Comparison of ENCODE assay signal across 22 cellular contexts in the genomic region with DNA sequence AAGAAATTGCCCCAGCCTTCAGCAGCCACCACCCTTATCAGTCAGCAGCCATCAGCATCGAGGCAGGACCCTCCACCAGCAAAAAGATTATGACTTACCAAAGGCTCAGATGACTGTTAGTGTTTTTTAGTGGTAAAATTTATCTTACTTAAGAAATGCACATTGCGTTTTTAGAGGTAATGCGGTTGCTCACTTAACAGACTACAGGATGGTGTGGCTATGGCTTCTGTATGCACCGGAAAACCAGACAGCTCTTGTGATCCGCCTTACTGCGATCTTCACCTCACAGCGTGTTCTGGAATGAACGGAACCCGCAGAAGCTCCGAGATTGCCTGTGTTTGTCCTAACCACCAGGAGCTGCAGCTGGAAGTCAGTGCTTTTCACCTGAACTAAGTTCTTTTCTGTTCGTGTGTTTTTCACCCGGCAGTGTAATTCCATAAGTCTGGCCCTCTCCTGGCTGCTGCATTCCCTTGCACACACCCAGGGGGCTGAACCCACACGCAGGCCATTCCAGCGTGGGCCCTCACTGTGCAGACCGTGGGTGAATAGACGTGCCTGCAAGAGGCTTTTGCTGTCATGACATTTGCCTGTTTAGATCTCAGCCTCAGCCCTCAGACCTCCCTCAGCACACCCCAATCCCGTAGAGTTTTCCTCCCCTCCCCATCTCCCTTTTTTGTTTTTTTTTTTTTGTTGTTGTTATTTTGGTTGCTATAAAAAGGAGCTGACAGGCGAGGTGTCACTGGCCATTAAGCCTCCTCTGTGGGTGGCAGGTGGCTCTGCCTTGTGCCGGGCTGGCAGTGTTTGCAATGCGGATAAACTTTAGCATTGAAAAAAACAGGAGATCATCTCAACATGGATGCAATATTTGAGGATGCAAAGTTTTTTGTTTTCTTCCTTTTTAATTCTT. TPM values are rescaled to one million over a fixed set of nuclear protein-coding genes. Genes with fewer than 3 reads are reported as not detected.
DNase-seq lines count a peak whose midpoint lies in the region; ATAC-seq and TF ChIP-seq lines count a peak whose summit lies in the region.
"Had no signal": no experiment of that assay in that cellular context is flagged by ENCODE, and none has a peak within 500 bp of the region (broad histone marks: within the 10 kb centered on the region; RNA-seq: fewer than 3 reads in every experiment).

No MANE protein-coding gene starts in this region.

- CTCF ChIA-PET in activated CD8-positive, alpha-beta T cell treated with anti-CD3 and anti-CD28 coated beads for 36 hours (lab: Charles Lee): no interaction called here
- CTCF ChIA-PET in activated CD8-positive, alpha-beta T cell treated with anti-CD3 and anti-CD28 coated beads, Interleukin-2, amount 10 ng/mL, durations not matched to agents 7 days and 5 days (lab: Charles Lee): no interaction called here

- H3K4me3 Mint-ChIP-seq in activated CD8-positive, alpha-beta T cell treated with anti-CD3 and anti-CD28 coated beads for 36 hours: no peak overlapping the region
- H3K4me3 Mint-ChIP-seq in activated CD8-positive, alpha-beta T cell treated with anti-CD3 and anti-CD28 coated beads, Interleukin-2, amount 10 ng/mL, durations not matched to agents 7 days and 5 days: no peak overlapping the region
- no peak overlapping the region for H3K4me3 Mint-ChIP-seq in endodermal cell

- 81 to 87% methylated on average over 18 to 19 of the region's 20 CpGs for WGBS in endodermal cell (ENCODE audit: insufficient coverage in 1 of 2, insufficient read length in 1 of 2), 2 experiments
- 68 to 77% (median 73%) methylated on average over 20 of the region's 20 CpGs for WGBS in psoas muscle, 3 donors

- no peak overlapping the region for H3K9ac ChIP-seq in endodermal cell (ENCODE audit: extremely low read depth, low read length, poor library complexity, severe bottlenecking)
- H3K9ac ChIP-seq: SK-N-SH had no signal

- H3K27me3 Mint-ChIP-seq in activated CD8-positive, alpha-beta T cell treated with anti-CD3 and anti-CD28 coated beads for 36 hours: no peaks in the 10 kb centered on the region
- no peaks in the 10 kb centered on the region for H3K27me3 Mint-ChIP-seq in activated CD8-positive, alpha-beta T cell treated with anti-CD3 and anti-CD28 coated beads, Interleukin-2, amount 10 ng/mL, durations not matched to agents 7 days and 5 days (ENCODE audit: low read depth)
- no peaks in the 10 kb centered on the region for H3K27me3 Mint-ChIP-seq in endodermal cell (ENCODE audit: insufficient read depth)

- H3K4me1 Mint-ChIP-seq in activated CD8-positive, alpha-beta T cell treated with anti-CD3 and anti-CD28 coated beads for 36 hours (ENCODE audit: low read depth): peaks cover 45% of the 10 kb centered on the region
- H3K4me1 Mint-ChIP-seq in activated CD8-positive, alpha-beta T cell treated with anti-CD3 and anti-CD28 coated beads, Interleukin-2, amount 10 ng/mL, durations not matched to agents 7 days and 5 days (ENCODE audit: low read depth): peaks cover 40% of the 10 kb centered on the region
- peaks cover 27% of the 10 kb centered on the region for H3K4me1 Mint-ChIP-seq in endodermal cell

- POLR2A ChIA-PET in activated CD8-positive, alpha-beta T cell treated with anti-CD3 and anti-CD28 coated beads for 36 hours (lab: Charles Lee): no interaction called here
- POLR2A ChIA-PET in activated CD8-positive, alpha-beta T cell treated with anti-CD3 and anti-CD28 coated beads, Interleukin-2, amount 10 ng/mL, durations not matched to agents 7 days and 5 days (lab: Charles Lee): no interaction called here

- peak overlapping the region; percentile 20 for H3K27ac Mint-ChIP-seq in activated CD8-positive, alpha-beta T cell treated with anti-CD3 and anti-CD28 coated beads for 36 hours
- H3K27ac Mint-ChIP-seq in activated CD8-positive, alpha-beta T cell treated with anti-CD3 and anti-CD28 coated beads, Interleukin-2, amount 10 ng/mL, durations not matched to agents 7 days and 5 days: no peak overlapping the region
- peak overlapping the region; percentile 29 for H3K27ac Mint-ChIP-seq in endodermal cell

- H3K36me3 ChIP-seq in endodermal cell (ENCODE audit: control insufficient read depth, insufficient read depth, low read length) (peaks cover 39% of the 10 kb centered on the region), psoas muscle (ENCODE audit: insufficient read depth in 1 of 2, low read depth in 1 of 2) (peaks cover 0 to 75% of the 10 kb centered on the region in 2 donors)

- TF ChIP-seq CTCF in activated CD8-positive, alpha-beta T cell treated with anti-CD3 and anti-CD28 coated beads for 36 hours (IDR thresholded peaks at IDR 0.05): no peak
- TF ChIP-seq CTCF in endodermal cell (conservative IDR thresholded peaks at IDR 0.05) (peak; percentile 16), psoas muscle (IDR thresholded peaks at IDR 0.05) (no peak)

- no peaks in the 10 kb centered on the region for H3K27me3 ChIP-seq in endodermal cell (ENCODE audit: control insufficient read depth, insufficient read depth, low read length, poor library complexity, severe bottlenecking)
- H3K27me3 ChIP-seq in psoas muscle (ENCODE audit: insufficient read depth in 3 of 3, low read length in 2 of 3): no peaks in the 10 kb centered on the region
- H3K27me3 ChIP-seq: spleen had no signal

- H3K4me3 ChIP-seq in endodermal cell (ENCODE audit: low read length) (no peak overlapping the region), psoas muscle (no peak overlapping the region)
- H3K4me3 ChIP-seq: spleen had no signal

- peaks cover 73% of the 10 kb centered on the region for H3K36me3 Mint-ChIP-seq in activated CD8-positive, alpha-beta T cell treated with anti-CD3 and anti-CD28 coated beads for 36 hours (ENCODE audit: low read depth)
- peaks cover 85% of the 10 kb centered on the region for H3K36me3 Mint-ChIP-seq in activated CD8-positive, alpha-beta T cell treated with anti-CD3 and anti-CD28 coated beads, Interleukin-2, amount 10 ng/mL, durations not matched to agents 7 days and 5 days (ENCODE audit: low read depth)
- peaks cover 36% of the 10 kb centered on the region for H3K36me3 Mint-ChIP-seq in endodermal cell (ENCODE audit: low read depth)

- H3K9me3 ChIP-seq in endodermal cell (ENCODE audit: control insufficient read depth, low read length) (no peaks in the 10 kb centered on the region), psoas muscle (no peaks in the 10 kb centered on the region)
- H3K9me3 ChIP-seq: SK-N-SH, spleen had no signal

- H3K4me1 ChIP-seq in endodermal cell (ENCODE audit: control insufficient read depth, insufficient read depth, low read length) (no peaks in the 10 kb centered on the region), psoas muscle (peaks cover 5% of the 10 kb centered on the region)

- intact Hi-C loops in activated CD8-positive, alpha-beta T cell treated with anti-CD3 and anti-CD28 coated beads for 36 hours (cut with micrococcal nuclease): no loop called here
- intact Hi-C loops in psoas muscle (cut with DNase I): no loop called here

- ATAC-seq in activated CD8-positive, alpha-beta T cell treated with anti-CD3 and anti-CD28 coated beads for 36 hours: no peak
- ATAC-seq in activated CD8-positive, alpha-beta T cell treated with anti-CD3 and anti-CD28 coated beads, Interleukin-2, amount 10 ng/mL, durations not matched to agents 7 days and 5 days: no peak
- peak in 3 of 4 donors; percentile 64 to 78 (median 71) for ATAC-seq in psoas muscle
- ATAC-seq in GM19463 (IDR thresholded peaks at IDR 0.05; ENCODE audit: unreplicated experiment): no peak
- ATAC-seq: activated CD4-positive, CD25-positive, alpha-beta regulatory T cell treated with anti-CD3 and anti-CD28 coated beads, Interleukin-2, amount 50 U/mL, for 24 hours; activated naive CD4-positive, alpha-beta T cell treated with anti-CD3 and anti-CD28 coated beads, Interleukin-2, amount 50 U/mL, for 72 hours had no signal

- H3K27ac ChIP-seq in endodermal cell (ENCODE audit: low read depth, low read length): no peak overlapping the region
- peak overlapping the region; percentile 32 for H3K27ac ChIP-seq in psoas muscle
- H3K27ac ChIP-seq: spleen had no signal

- no peaks in the 10 kb centered on the region for H3K9me3 Mint-ChIP-seq in activated CD8-positive, alpha-beta T cell treated with anti-CD3 and anti-CD28 coated beads for 36 hours
- no peaks in the 10 kb centered on the region for H3K9me3 Mint-ChIP-seq in activated CD8-positive, alpha-beta T cell treated with anti-CD3 and anti-CD28 coated beads, Interleukin-2, amount 10 ng/mL, durations not matched to agents 7 days and 5 days (ENCODE audit: insufficient read depth)
- no peaks in the 10 kb centered on the region for H3K9me3 Mint-ChIP-seq in endodermal cell
- H3K9me3 Mint-ChIP-seq: activated naive CD4-positive, alpha-beta T cell treated with anti-CD3 and anti-CD28 coated beads, Interleukin-2, amount 50 U/mL, for 72 hours had no signal

- DNase-seq in activated CD8-positive, alpha-beta T cell treated with anti-CD3 and anti-CD28 coated beads for 36 hours: no peak
- DNase-seq in activated CD8-positive, alpha-beta T cell treated with anti-CD3 and anti-CD28 coated beads, Interleukin-2, amount 10 ng/mL, durations not matched to agents 7 days and 5 days: no peak
- DNase-seq in OCI-M1 (lab: John Stamatoyannopoulos, UW) (peak; percentile 45), endodermal cell (peak; percentile 67), psoas muscle (no peak), NCI-H2227 (lab: John Stamatoyannopoulos, UW; ENCODE audit: unreplicated experiment) (no peak), Ammon's horn (ENCODE audit: low spot score) (no peak)
- DNase-seq: DMS 273 treated with DMSO at 0.1 percent for 48 hours; effector memory CD4-positive, alpha-beta T cell; glutamatergic neuron; IMR-90; MV-4-11; NCI-H187; NCI-H226; NK-92 treated with Interleukin-12 subunit alpha and Interleukin-12 subunit beta, amount 100 ng/mL, for 24 hours; RPMI8226; SK-N-SH; spleen; stimulated activated CD4-positive, alpha-beta T cell treated with anti-CD3 and anti-CD28 coated beads, Interleukin-4, amount 100 ng/mL, for 4 hours had no signal

RNA-seq across cellular contexts. Expression of gene WDR37, which starts 58.4 kb away (rescaled TPM):
- 10 to 100 TPM; 17.2 to 17.9 TPM for total RNA-seq in activated CD8-positive, alpha-beta T cell treated with anti-CD3 and anti-CD28 coated beads for 36 hours
- 10 to 100 TPM; 24.9 to 27.0 TPM for total RNA-seq in activated CD8-positive, alpha-beta T cell treated with anti-CD3 and anti-CD28 coated beads, Interleukin-2, amount 10 ng/mL, durations not matched to agents 7 days and 5 days
- 10 to 100 TPM; 10.7 TPM for total RNA-seq in endodermal cell
- polyA plus RNA-seq in endodermal cell (2013, experiment 1 of 2): 14.2 TPM
- 13.2 TPM for polyA plus RNA-seq in endodermal cell (2013, experiment 2 of 2)
- 10 to 100 TPM; 17.2 to 28.3 (median 21.4) TPM for total RNA-seq in psoas muscle
- 10 to 100 TPM in 1 of 3 donors, 1 to 10 TPM in 2; 6.8 to 14.1 (median 9.7) TPM for polyA plus RNA-seq in psoas muscle

Comparison
In these comparisons a context has a peak if more than half of its experiments do, and no peak if none do; other contexts are left out.
1. ATAC-seq: peak in psoas muscle (3 of 4); none in activated CD8-positive, alpha-beta T cell treated with anti-CD3 and anti-CD28 coated beads for 36 hours (single experiment), activated CD8-positive, alpha-beta T cell treated with anti-CD3 and anti-CD28 coated beads, Interleukin-2, amount 10 ng/mL, durations not matched to agents 7 days and 5 days (single experiment) and GM19463 (single experiment).
2. DNase-seq: peak in OCI-M1 (single experiment) and endodermal cell (single experiment); none in activated CD8-positive, alpha-beta T cell treated with anti-CD3 and anti-CD28 coated beads for 36 hours (single experiment), activated CD8-positive, alpha-beta T cell treated with anti-CD3 and anti-CD28 coated beads, Interleukin-2, amount 10 ng/mL, durations not matched to agents 7 days and 5 days (single experiment), psoas muscle (0 of 2), NCI-H2227 (single experiment) and Ammon's horn (single experiment).